In genomic region chr14:99619873-99620834, GRCh38 we compare ENCODE assay signal across 13 cellular contexts. TPM values are rescaled to one million over a fixed set of nuclear protein-coding genes. Genes with fewer than 3 reads are reported as not detected.
DNase-seq lines count a peak whose midpoint lies in the region; ATAC-seq and TF ChIP-seq lines count a peak whose summit lies in the region.
"Had no signal": no experiment of that assay in that cellular context is flagged by ENCODE, and none has a peak within 500 bp of the region (broad histone marks: within the 10 kb centered on the region; RNA-seq: fewer than 3 reads in every experiment).

No MANE protein-coding gene starts in this region.

- H3K4me3 ChIP-seq in RWPE2 (ENCODE audit: severe bottlenecking): no peak overlapping the region
- H3K4me3 ChIP-seq in stomach: no peak overlapping the region

- peak overlapping the region; percentile 64 for H3K27ac ChIP-seq in RWPE2 (ENCODE audit: poor library complexity, severe bottlenecking)
- H3K27ac ChIP-seq in stomach: peak overlapping the region in 3 of 5 donors; percentile 8 to 61 (median 30)
- H3K27ac ChIP-seq in caudate nucleus (ENCODE audit: low read depth, low read length): no peak overlapping the region
- H3K27ac ChIP-seq: epithelial cell of prostate had no signal

- peaks cover 34% of the 10 kb centered on the region for H3K27me3 Mint-ChIP-seq in activated CD8-positive, alpha-beta T cell treated with anti-CD3 and anti-CD28 coated beads for 36 hours
- H3K27me3 Mint-ChIP-seq in activated CD8-positive, alpha-beta T cell treated with anti-CD3 and anti-CD28 coated beads, Interleukin-2, amount 10 ng/mL, durations not matched to agents 7 days and 5 days (ENCODE audit: low read depth): peaks cover 19% of the 10 kb centered on the region

- intact Hi-C loops in activated CD8-positive, alpha-beta T cell treated with anti-CD3 and anti-CD28 coated beads for 36 hours (cut with micrococcal nuclease): no loop called here
- intact Hi-C loops in left ventricle myocardium superior (cut with micrococcal nuclease) (no loop called here), stomach (cut with DNase I; ENCODE audit: low total_unique reads) (no loop called here)

- H3K9me3 ChIP-seq in RWPE2 (ENCODE audit: severe bottlenecking) (no peaks in the 10 kb centered on the region), stomach (no peaks in the 10 kb centered on the region)

- DNase-seq in activated CD8-positive, alpha-beta T cell treated with anti-CD3 and anti-CD28 coated beads for 36 hours: peak; percentile 31
- DNase-seq in activated CD8-positive, alpha-beta T cell treated with anti-CD3 and anti-CD28 coated beads, Interleukin-2, amount 10 ng/mL, durations not matched to agents 7 days and 5 days: no peak
- DNase-seq in RWPE2 (ENCODE audit: low spot score) (no peak), left ventricle myocardium superior (no peak), stomach (no peak), DMS153 (lab: John Stamatoyannopoulos, UW) (no peak), caudate nucleus (lab: John Stamatoyannopoulos, UW) (no peak)
- DNase-seq in stimulated activated CD4-positive, alpha-beta T cell treated with anti-CD3 and anti-CD28 coated beads, Interleukin-4, amount 100 ng/mL, for 1 hour: no peak
- DNase-seq: activated CD4-positive, alpha-beta T cell treated with anti-CD3 and anti-CD28 coated beads, Interleukin-2, amount 10 ng/mL, durations not matched to agents 7 days and 5 days; AML-193; kidney glomerular epithelial cell; NCI-H1092 had no signal

- H3K36me3 ChIP-seq in RWPE2 (ENCODE audit: low read depth) (no peaks in the 10 kb centered on the region), stomach (no peaks in the 10 kb centered on the region)

- no peaks in the 10 kb centered on the region for H3K4me1 Mint-ChIP-seq in activated CD8-positive, alpha-beta T cell treated with anti-CD3 and anti-CD28 coated beads for 36 hours (ENCODE audit: low read depth)
- peaks cover 2% of the 10 kb centered on the region for H3K4me1 Mint-ChIP-seq in activated CD8-positive, alpha-beta T cell treated with anti-CD3 and anti-CD28 coated beads, Interleukin-2, amount 10 ng/mL, durations not matched to agents 7 days and 5 days (ENCODE audit: low read depth)
- H3K4me1 Mint-ChIP-seq: activated CD4-positive, alpha-beta T cell treated with anti-CD3 and anti-CD28 coated beads, Interleukin-2, amount 10 ng/mL, durations not matched to agents 7 days and 5 days had no signal

- no peak overlapping the region for H3K4me3 Mint-ChIP-seq in activated CD8-positive, alpha-beta T cell treated with anti-CD3 and anti-CD28 coated beads for 36 hours
- H3K4me3 Mint-ChIP-seq in activated CD8-positive, alpha-beta T cell treated with anti-CD3 and anti-CD28 coated beads, Interleukin-2, amount 10 ng/mL, durations not matched to agents 7 days and 5 days: no peak overlapping the region
- H3K4me3 Mint-ChIP-seq: activated CD4-positive, alpha-beta T cell treated with anti-CD3 and anti-CD28 coated beads, Interleukin-2, amount 10 ng/mL, durations not matched to agents 7 days and 5 days had no signal

- WGBS in stomach, 5 donors: 55 to 73% (median 65%) methylated on average over 11 to 13 of the region's 13 CpGs

- H3K4me1 ChIP-seq in RWPE2 (ENCODE audit: insufficient read depth, poor library complexity, severe bottlenecking): peaks cover 21% of the 10 kb centered on the region
- H3K4me1 ChIP-seq in stomach: peaks cover 0 to 20% (median 12%) of the 10 kb centered on the region in 4 donors

- no peak overlapping the region for H3K27ac Mint-ChIP-seq in activated CD8-positive, alpha-beta T cell treated with anti-CD3 and anti-CD28 coated beads for 36 hours
- no peak overlapping the region for H3K27ac Mint-ChIP-seq in activated CD8-positive, alpha-beta T cell treated with anti-CD3 and anti-CD28 coated beads, Interleukin-2, amount 10 ng/mL, durations not matched to agents 7 days and 5 days
- H3K27ac Mint-ChIP-seq: activated CD4-positive, alpha-beta T cell treated with anti-CD3 and anti-CD28 coated beads, Interleukin-2, amount 10 ng/mL, durations not matched to agents 7 days and 5 days had no signal

- H3K36me3 Mint-ChIP-seq in activated CD8-positive, alpha-beta T cell treated with anti-CD3 and anti-CD28 coated beads for 36 hours (ENCODE audit: low read depth): no peaks in the 10 kb centered on the region
- no peaks in the 10 kb centered on the region for H3K36me3 Mint-ChIP-seq in activated CD8-positive, alpha-beta T cell treated with anti-CD3 and anti-CD28 coated beads, Interleukin-2, amount 10 ng/mL, durations not matched to agents 7 days and 5 days (ENCODE audit: low read depth)

- H3K27me3 ChIP-seq in RWPE2 (ENCODE audit: insufficient read depth, poor library complexity, severe bottlenecking): no peaks in the 10 kb centered on the region
- H3K27me3 ChIP-seq in stomach: peaks cover 0 to 10% (median 0%) of the 10 kb centered on the region in 3 donors

- no peaks in the 10 kb centered on the region for H3K9me3 Mint-ChIP-seq in activated CD8-positive, alpha-beta T cell treated with anti-CD3 and anti-CD28 coated beads for 36 hours
- H3K9me3 Mint-ChIP-seq in activated CD8-positive, alpha-beta T cell treated with anti-CD3 and anti-CD28 coated beads, Interleukin-2, amount 10 ng/mL, durations not matched to agents 7 days and 5 days (ENCODE audit: insufficient read depth): no peaks in the 10 kb centered on the region
- H3K9me3 Mint-ChIP-seq: activated CD4-positive, alpha-beta T cell treated with anti-CD3 and anti-CD28 coated beads, Interleukin-2, amount 10 ng/mL, durations not matched to agents 7 days and 5 days had no signal

- CTCF ChIA-PET in activated CD8-positive, alpha-beta T cell treated with anti-CD3 and anti-CD28 coated beads for 36 hours (lab: Charles Lee): interaction anchor here (1.0 to 1.6 kb wide), 2 partner anchors 8 to 10 kb away, joined by 3 to 6 read pairs; no protein-coding TSS in a partner anchor
- CTCF ChIA-PET in activated CD8-positive, alpha-beta T cell treated with anti-CD3 and anti-CD28 coated beads, Interleukin-2, amount 10 ng/mL, durations not matched to agents 7 days and 5 days (lab: Charles Lee): interaction anchor here (1.3 kb wide), 1 partner anchor 15 kb away, joined by 4 read pairs; no protein-coding TSS in a partner anchor

- TF ChIP-seq POLR2A in stomach (IDR thresholded peaks at IDR 0.05): no peak

- POLR2A ChIA-PET in activated CD8-positive, alpha-beta T cell treated with anti-CD3 and anti-CD28 coated beads for 36 hours (lab: Charles Lee): no interaction called here
- POLR2A ChIA-PET in activated CD8-positive, alpha-beta T cell treated with anti-CD3 and anti-CD28 coated beads, Interleukin-2, amount 10 ng/mL, durations not matched to agents 7 days and 5 days (lab: Charles Lee): no interaction called here

- no peak for TF ChIP-seq CTCF in activated CD8-positive, alpha-beta T cell treated with anti-CD3 and anti-CD28 coated beads for 36 hours (IDR thresholded peaks at IDR 0.05)
- TF ChIP-seq CTCF in RWPE2 (IDR thresholded peaks at IDR 0.05; ENCODE audit: poor library complexity, severe bottlenecking) (no peak), stomach (IDR thresholded peaks at IDR 0.05) (no peak)

- ATAC-seq in activated CD8-positive, alpha-beta T cell treated with anti-CD3 and anti-CD28 coated beads for 36 hours: peak; percentile 55
- no peak for ATAC-seq in activated CD8-positive, alpha-beta T cell treated with anti-CD3 and anti-CD28 coated beads, Interleukin-2, amount 10 ng/mL, durations not matched to agents 7 days and 5 days
- ATAC-seq in RWPE2 (ENCODE audit: low read depth) (peak; percentile 34), left ventricle myocardium superior (peak; percentile 29)

- TF ChIP-seq EP300 in stomach (IDR thresholded peaks at IDR 0.05): no peak

RNA-seq across cellular contexts. Expression of gene CCDC85C, which starts 16.1 kb away (rescaled TPM):
- 1 to 10 TPM; 6.8 to 7.9 TPM for total RNA-seq in activated CD8-positive, alpha-beta T cell treated with anti-CD3 and anti-CD28 coated beads for 36 hours
- 1 to 10 TPM; 7.5 to 8.9 TPM for total RNA-seq in activated CD8-positive, alpha-beta T cell treated with anti-CD3 and anti-CD28 coated beads, Interleukin-2, amount 10 ng/mL, durations not matched to agents 7 days and 5 days
- total RNA-seq in left ventricle myocardium superior: 49.3 TPM
- 10 to 100 TPM; 10.5 to 28.6 (median 14.5) TPM for total RNA-seq in stomach
- 10 to 100 TPM; 11.4 to 20.1 (median 17.3) TPM for polyA plus RNA-seq in stomach

RNA-seq across cellular contexts. Expression of gene HHIPL1, which starts 24.8 kb away (rescaled TPM):
- total RNA-seq in activated CD8-positive, alpha-beta T cell treated with anti-CD3 and anti-CD28 coated beads for 36 hours: under 1 TPM; 0.05 to 0.07 TPM
- total RNA-seq in activated CD8-positive, alpha-beta T cell treated with anti-CD3 and anti-CD28 coated beads, Interleukin-2, amount 10 ng/mL, durations not matched to agents 7 days and 5 days: not detected
- total RNA-seq in left ventricle myocardium superior: 1.5 TPM
- 1 to 10 TPM in 3 of 5 donors, under 1 TPM in 1, not detected in 1; 0.45 to 2.0 (median 1.2) TPM for total RNA-seq in stomach
- under 1 TPM; 0.15 to 0.68 (median 0.20) TPM for polyA plus RNA-seq in stomach
